20 cellular contexts compared by ENCODE assay signal in genomic region chr12:65217127-65217526, GRCh38.
"Had no signal": no experiment of that assay in that cellular context is flagged by ENCODE, and none has a peak within 500 bp of the region (broad histone marks: within the 10 kb centered on the region; RNA-seq: fewer than 3 reads in every experiment).

No MANE protein-coding gene starts in this region.

- H3K27me3 ChIP-seq: adrenal gland, breast epithelium, esophagus muscularis mucosa, heart right ventricle, left lung, ovary, thyroid gland had no signal

- H3K4me3 ChIP-seq: adrenal gland, breast epithelium, esophagus muscularis mucosa, heart right ventricle, left lung, ovary, psoas muscle, thyroid gland had no signal

- H3K27me3 Mint-ChIP-seq: activated CD4-positive, alpha-beta memory T cell treated with anti-CD3 and anti-CD28 coated beads for 36 hours; activated CD8-positive, alpha-beta memory T cell treated with anti-CD3 and anti-CD28 coated beads, Interleukin-2, amount 10 ng/mL, durations not matched to agents 7 days and 5 days; activated naive CD4-positive, alpha-beta T cell treated with anti-CD3 and anti-CD28 coated beads, Interleukin-2, amount 10 ng/mL, durations not matched to agents 7 days and 5 days had no signal

- H3K36me3 ChIP-seq: ovary had no signal

- ATAC-seq: activated CD8-positive, alpha-beta memory T cell treated with anti-CD3 and anti-CD28 coated beads, Interleukin-2, amount 10 ng/mL, durations not matched to agents 7 days and 5 days; heart right ventricle; left lung; natural killer cell; psoas muscle; right cardiac atrium; WTC11 had no signal

- H3K4me3 Mint-ChIP-seq: activated CD4-positive, alpha-beta memory T cell treated with anti-CD3 and anti-CD28 coated beads for 36 hours; activated CD8-positive, alpha-beta memory T cell treated with anti-CD3 and anti-CD28 coated beads, Interleukin-2, amount 10 ng/mL, durations not matched to agents 7 days and 5 days; activated naive CD4-positive, alpha-beta T cell treated with anti-CD3 and anti-CD28 coated beads, Interleukin-2, amount 10 ng/mL, durations not matched to agents 7 days and 5 days; natural killer cell; WTC11 had no signal

- H3K4me1 ChIP-seq: breast epithelium, left lung, psoas muscle had no signal

- H3K27ac ChIP-seq: adrenal gland, breast epithelium, esophagus muscularis mucosa, heart right ventricle, left lung, ovary, psoas muscle, thyroid gland had no signal

- H3K4me1 Mint-ChIP-seq: activated CD8-positive, alpha-beta memory T cell treated with anti-CD3 and anti-CD28 coated beads, Interleukin-2, amount 10 ng/mL, durations not matched to agents 7 days and 5 days had no signal

- H3K9me3 ChIP-seq: thyroid gland had no signal

- DNase-seq: activated CD4-positive, alpha-beta memory T cell treated with anti-CD3 and anti-CD28 coated beads for 36 hours; activated CD4-positive, alpha-beta T cell treated with anti-CD3 and anti-CD28 coated beads for 4 hours; activated CD8-positive, alpha-beta memory T cell treated with anti-CD3 and anti-CD28 coated beads, Interleukin-2, amount 10 ng/mL, durations not matched to agents 7 days and 5 days; activated naive CD4-positive, alpha-beta T cell treated with anti-CD3 and anti-CD28 coated beads, Interleukin-2, amount 10 ng/mL, durations not matched to agents 7 days and 5 days; adrenal gland; cerebellar nuclear complex; cortex of kidney; heart right ventricle; left lung; mammary epithelial cell; natural killer cell; ovary; psoas muscle; right cardiac atrium; stimulated activated CD4-positive, alpha-beta T cell treated with anti-CD3 and anti-CD28 coated beads, Interleukin-2, amount 100 ng/mL, for 24 hours; stimulated activated naive CD4-positive, alpha-beta T cell treated with Interleukin-2 at 50 U/mL for 16 hours; thyroid gland had no signal

- H3K27ac Mint-ChIP-seq: activated CD4-positive, alpha-beta memory T cell treated with anti-CD3 and anti-CD28 coated beads for 36 hours; activated CD8-positive, alpha-beta memory T cell treated with anti-CD3 and anti-CD28 coated beads, Interleukin-2, amount 10 ng/mL, durations not matched to agents 7 days and 5 days; activated naive CD4-positive, alpha-beta T cell treated with anti-CD3 and anti-CD28 coated beads, Interleukin-2, amount 10 ng/mL, durations not matched to agents 7 days and 5 days; WTC11 had no signal
